Comparison of ENCODE assay signal across 1 cellular context in the genomic region with DNA sequence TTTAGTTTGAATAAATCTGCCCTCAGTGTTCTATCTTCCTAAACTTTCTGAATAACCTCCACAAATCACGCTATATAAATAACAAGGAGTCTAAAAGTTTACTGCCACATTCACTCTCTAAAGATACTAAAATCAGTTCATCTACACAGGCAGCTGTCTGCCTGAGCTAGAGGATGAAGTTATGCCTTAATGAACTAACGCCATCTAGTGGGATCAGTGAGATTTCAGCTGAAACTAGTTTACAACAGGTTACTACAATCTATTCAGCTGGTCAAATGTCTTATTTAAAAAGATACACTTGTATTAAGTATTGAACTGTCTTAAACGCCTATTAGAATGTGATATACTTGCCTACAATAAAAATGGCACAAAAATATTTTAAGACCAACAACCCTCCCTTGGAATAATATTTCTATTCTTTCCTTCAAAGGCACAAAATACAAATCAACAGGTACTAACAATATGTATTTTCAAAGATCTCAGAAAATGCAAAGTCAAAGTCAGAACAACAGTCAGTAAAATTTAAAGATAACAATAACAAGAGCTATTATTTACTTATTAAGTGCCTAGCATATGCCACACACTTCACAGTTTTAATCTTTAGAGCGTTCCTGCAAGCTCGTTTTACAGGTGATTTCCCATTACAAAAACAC.
TF ChIP-seq lines count a peak whose summit lies in the region.

No MANE protein-coding gene starts in this region.

TF ChIP-seq in K562, 482 proteins besides CTCF, POLR2A, EP300 and RAD21 (continued from another document):
- TF ChIP-seq ZNF76 (CRISPR knock-in tag; IDR thresholded peaks at IDR 0.05; ENCODE audit: borderline replicate concordance): no peak
- no peak for TF ChIP-seq MAX (CRISPR knock-in tag; IDR thresholded peaks at IDR 0.05)
- TF ChIP-seq ZNF639 (CRISPR knock-in tag; conservative IDR thresholded peaks at IDR 0.05 in 1 of 2, IDR thresholded peaks at IDR 0.05 in 1 of 2): no peak
- TF ChIP-seq ZZZ3 (IDR thresholded peaks at IDR 0.05): 0 out of 2 replicates have a peak, but pooled peaks have one; percentile 40
- no peak for TF ChIP-seq USF1 (CRISPR knock-in tag; IDR thresholded peaks at IDR 0.05)
- peak; percentile 14; the same call in 1 of the 2 replicates for TF ChIP-seq ILF3 (IDR thresholded peaks at IDR 0.05; ENCODE audit: borderline replicate concordance)
- TF ChIP-seq GTF2A2 (tag; IDR thresholded peaks at IDR 0.05): no peak
- no peak for TF ChIP-seq KLF10 (CRISPR knock-in tag; IDR thresholded peaks at IDR 0.05)
- TF ChIP-seq, protein P1, sequence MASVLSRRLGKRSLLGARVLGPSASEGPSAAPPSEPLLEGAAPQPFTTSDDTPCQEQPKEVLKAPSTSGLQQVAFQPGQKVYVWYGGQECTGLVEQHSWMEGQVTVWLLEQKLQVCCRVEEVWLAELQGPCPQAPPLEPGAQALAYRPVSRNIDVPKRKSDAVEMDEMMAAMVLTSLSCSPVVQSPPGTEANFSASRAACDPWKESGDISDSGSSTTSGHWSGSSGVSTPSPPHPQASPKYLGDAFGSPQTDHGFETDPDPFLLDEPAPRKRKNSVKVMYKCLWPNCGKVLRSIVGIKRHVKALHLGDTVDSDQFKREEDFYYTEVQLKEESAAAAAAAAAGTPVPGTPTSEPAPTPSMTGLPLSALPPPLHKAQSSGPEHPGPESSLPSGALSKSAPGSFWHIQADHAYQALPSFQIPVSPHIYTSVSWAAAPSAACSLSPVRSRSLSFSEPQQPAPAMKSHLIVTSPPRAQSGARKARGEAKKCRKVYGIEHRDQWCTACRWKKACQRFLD (CRISPR knock-in tag; IDR thresholded peaks at IDR 0.05): no peak
- no peak for TF ChIP-seq NFATC3 (IDR thresholded peaks at IDR 0.05)
- no peak for TF ChIP-seq DNMT1 (IDR thresholded peaks at IDR 0.05)
- TF ChIP-seq POLR2H (tag; IDR thresholded peaks at IDR 0.05; ENCODE audit: low read depth): peak; percentile 33; the same call in 1 of the 2 replicates
- no peak for TF ChIP-seq ZNF224 (CRISPR knock-in tag; IDR thresholded peaks at IDR 0.05)
- no peak for TF ChIP-seq ZNF174 (CRISPR knock-in tag; IDR thresholded peaks at IDR 0.05)
- TF ChIP-seq THAP12 (CRISPR knock-in tag; IDR thresholded peaks at IDR 0.05): no peak
- TF ChIP-seq STAT5B (CRISPR knock-in tag; IDR thresholded peaks at IDR 0.05): no peak
- no peak for TF ChIP-seq HDGF (IDR thresholded peaks at IDR 0.05)
- peak; percentile 89 for TF ChIP-seq ARID2 (IDR thresholded peaks at IDR 0.05)
- TF ChIP-seq, protein P2, sequence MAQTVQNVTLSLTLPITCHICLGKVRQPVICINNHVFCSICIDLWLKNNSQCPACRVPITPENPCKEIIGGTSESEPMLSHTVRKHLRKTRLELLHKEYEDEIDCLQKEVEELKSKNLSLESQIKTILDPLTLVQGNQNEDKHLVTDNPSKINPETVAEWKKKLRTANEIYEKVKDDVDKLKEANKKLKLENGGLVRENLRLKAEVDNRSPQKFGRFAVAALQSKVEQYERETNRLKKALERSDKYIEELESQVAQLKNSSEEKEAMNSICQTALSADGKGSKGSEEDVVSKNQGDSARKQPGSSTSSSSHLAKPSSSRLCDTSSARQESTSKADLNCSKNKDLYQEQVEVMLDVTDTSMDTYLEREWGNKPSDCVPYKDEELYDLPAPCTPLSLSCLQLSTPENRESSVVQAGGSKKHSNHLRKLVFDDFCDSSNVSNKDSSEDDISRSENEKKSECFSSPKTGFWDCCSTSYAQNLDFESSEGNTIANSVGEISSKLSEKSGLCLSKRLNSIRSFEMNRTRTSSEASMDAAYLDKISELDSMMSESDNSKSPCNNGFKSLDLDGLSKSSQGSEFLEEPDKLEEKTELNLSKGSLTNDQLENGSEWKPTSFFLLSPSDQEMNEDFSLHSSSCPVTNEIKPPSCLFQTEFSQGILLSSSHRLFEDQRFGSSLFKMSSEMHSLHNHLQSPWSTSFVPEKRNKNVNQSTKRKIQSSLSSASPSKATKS (CRISPR knock-in tag; IDR thresholded peaks at IDR 0.05): no peak
- no peak for TF ChIP-seq CHCHD3 (CRISPR knock-in tag; IDR thresholded peaks at IDR 0.05)
- TF ChIP-seq, protein P3, sequence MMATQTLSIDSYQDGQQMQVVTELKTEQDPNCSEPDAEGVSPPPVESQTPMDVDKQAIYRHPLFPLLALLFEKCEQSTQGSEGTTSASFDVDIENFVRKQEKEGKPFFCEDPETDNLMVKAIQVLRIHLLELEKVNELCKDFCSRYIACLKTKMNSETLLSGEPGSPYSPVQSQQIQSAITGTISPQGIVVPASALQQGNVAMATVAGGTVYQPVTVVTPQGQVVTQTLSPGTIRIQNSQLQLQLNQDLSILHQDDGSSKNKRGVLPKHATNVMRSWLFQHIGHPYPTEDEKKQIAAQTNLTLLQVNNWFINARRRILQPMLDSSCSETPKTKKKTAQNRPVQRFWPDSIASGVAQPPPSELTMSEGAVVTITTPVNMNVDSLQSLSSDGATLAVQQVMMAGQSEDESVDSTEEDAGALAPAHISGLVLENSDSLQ (IDR thresholded peaks at IDR 0.05): 0 out of 2 replicates have a peak, but pooled peaks have one; percentile 22
- TF ChIP-seq HMBOX1 (IDR thresholded peaks at IDR 0.05): peak; percentile 98
- TF ChIP-seq CBFA2T3 (IDR thresholded peaks at IDR 0.05): no peak
- TF ChIP-seq, protein P4, sequence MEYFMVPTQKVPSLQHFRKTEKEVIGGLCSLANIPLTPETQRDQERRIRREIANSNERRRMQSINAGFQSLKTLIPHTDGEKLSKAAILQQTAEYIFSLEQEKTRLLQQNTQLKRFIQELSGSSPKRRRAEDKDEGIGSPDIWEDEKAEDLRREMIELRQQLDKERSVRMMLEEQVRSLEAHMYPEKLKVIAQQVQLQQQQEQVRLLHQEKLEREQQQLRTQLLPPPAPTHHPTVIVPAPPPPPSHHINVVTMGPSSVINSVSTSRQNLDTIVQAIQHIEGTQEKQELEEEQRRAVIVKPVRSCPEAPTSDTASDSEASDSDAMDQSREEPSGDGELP (CRISPR knock-in tag; IDR thresholded peaks at IDR 0.05; ENCODE audit: borderline replicate concordance): peak; percentile 29; the same call in 1 of the 2 replicates
- TF ChIP-seq PHF20 (IDR thresholded peaks at IDR 0.05; ENCODE audit: partially characterized antibody): no peak
- TF ChIP-seq SMC3 (conservative IDR thresholded peaks at IDR 0.05; ENCODE audit: insufficient read depth, low read depth, low read length): peak; percentile 88
- peak; percentile 15; the same call in 1 of the 2 replicates for TF ChIP-seq TEAD4 (IDR thresholded peaks at IDR 0.05; ENCODE audit: low read length)
- no peak for TF ChIP-seq TEAD4 (CRISPR knock-in tag; IDR thresholded peaks at IDR 0.05; ENCODE audit: borderline replicate concordance)
- TF ChIP-seq, protein P5, sequence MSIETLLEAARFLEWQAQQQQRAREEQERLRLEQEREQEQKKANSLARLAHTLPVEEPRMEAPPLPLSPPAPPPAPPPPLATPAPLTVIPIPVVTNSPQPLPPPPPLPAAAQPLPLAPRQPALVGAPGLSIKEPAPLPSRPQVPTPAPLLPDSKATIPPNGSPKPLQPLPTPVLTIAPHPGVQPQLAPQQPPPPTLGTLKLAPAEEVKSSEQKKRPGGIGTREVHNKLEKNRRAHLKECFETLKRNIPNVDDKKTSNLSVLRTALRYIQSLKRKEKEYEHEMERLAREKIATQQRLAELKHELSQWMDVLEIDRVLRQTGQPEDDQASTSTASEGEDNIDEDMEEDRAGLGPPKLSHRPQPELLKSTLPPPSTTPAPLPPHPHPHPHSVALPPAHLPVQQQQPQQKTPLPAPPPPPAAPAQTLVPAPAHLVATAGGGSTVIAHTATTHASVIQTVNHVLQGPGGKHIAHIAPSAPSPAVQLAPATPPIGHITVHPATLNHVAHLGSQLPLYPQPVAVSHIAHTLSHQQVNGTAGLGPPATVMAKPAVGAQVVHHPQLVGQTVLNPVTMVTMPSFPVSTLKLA (conservative IDR thresholded peaks at IDR 0.05): peak in 1 of 2 experiments; percentile 31; a peak in 2 of 4 replicates
- peak; percentile 33; the same call in 1 of the 2 replicates for TF ChIP-seq NBN (IDR thresholded peaks at IDR 0.05; ENCODE audit: low read depth)
- no peak for TF ChIP-seq L3MBTL2 (IDR thresholded peaks at IDR 0.05)
- TF ChIP-seq ZNF24 (IDR thresholded peaks at IDR 0.05): 0 out of 2 replicates have a peak, but pooled peaks have one; percentile 23
